Comparison of ENCODE assay signal across 38 cellular contexts in genomic region chr1:61064673-61065072, GRCh38.
"Had no signal": no experiment of that assay in that cellular context is flagged by ENCODE, and none has a peak within 500 bp of the region (broad histone marks: within the 10 kb centered on the region; RNA-seq: fewer than 3 reads in every experiment).

No MANE protein-coding gene starts in this region.

- H3K27me3 Mint-ChIP-seq: activated CD4-positive, alpha-beta memory T cell treated with anti-CD3 and anti-CD28 coated beads for 36 hours; activated CD8-positive, alpha-beta T cell treated with anti-CD3 and anti-CD28 coated beads for 36 hours; central memory CD8-positive, alpha-beta T cell had no signal

- FAIRE-seq: bronchial epithelial cell, TTC549 had no signal

- H3K27me3 ChIP-seq: ascending aorta, cardiac muscle cell had no signal

- H3K9me3 Mint-ChIP-seq: activated B cell treated with CpG ODN at 0.5 μM for 24 hours; activated CD4-positive, alpha-beta memory T cell treated with anti-CD3 and anti-CD28 coated beads for 36 hours; activated CD4-positive, alpha-beta T cell treated with anti-CD3 and anti-CD28 coated beads, Interleukin-2, amount 10 ng/mL, durations not matched to agents 24 days and 14 days; activated CD8-positive, alpha-beta T cell treated with anti-CD3 and anti-CD28 coated beads for 36 hours; activated naive CD4-positive, alpha-beta T cell treated with anti-CD3 and anti-CD28 coated beads, Interleukin-2, amount 10 ng/mL, durations not matched to agents 7 days and 5 days; activated naive CD4-positive, alpha-beta T cell treated with anti-CD3 and anti-CD28 coated beads, Interleukin-2, amount 50 U/mL, for 24 hours; activated naive CD8-positive, alpha-beta T cell treated with anti-CD3 and anti-CD28 coated beads, Interleukin-2, amount 10 ng/mL, durations not matched to agents 7 days and 5 days; activated naive CD8-positive, alpha-beta T cell treated with anti-CD3 and anti-CD28 coated beads, Interleukin-2, amount 50 U/mL, for 24 hours; activated T-cell treated with anti-CD3 and anti-CD28 coated beads, Interleukin-2, amount 50 U/mL, for 4 hours; activated T-helper 1 cell treated with anti-CD3 and anti-CD28 coated beads, Interleukin-12 subunit alpha, Interleukin-12 subunit beta, Interleukin-2, Interleukin-4 antibody, amounts not matched to agents 30 ng/mL and 10 ng/mL and 1 ng/mL, durations not matched to agents 14 hours and 24 hours and 36 hours; activated T-helper 2 cell treated with anti-CD3 and anti-CD28 coated beads, Interferon-gamma antibody, Interleukin-2, Interleukin-4, amounts not matched to agents 10 μg/mL and 5 μg/mL and 100 μg/mL, durations not matched to agents 14 hours and 24 hours and 36 hours; brain; central memory CD8-positive, alpha-beta T cell; T-helper 1 cell treated with Interleukin-12 subunit alpha and Interleukin-12 subunit beta and Interleukin-4 antibody, amounts not matched to agents 30 μg/mL and 1 μg/mL, for 36 hours; T-helper 2 cell treated with Interferon-gamma antibody and Interleukin-4, amounts not matched to agents 5 μg/mL and 100 μg/mL, for 36 hours had no signal

- H3K9me3 ChIP-seq: ascending aorta had no signal

- H3K36me3 ChIP-seq: ascending aorta, cardiac muscle cell had no signal

- ATAC-seq: activated CD8-positive, alpha-beta T cell treated with anti-CD3 and anti-CD28 coated beads for 36 hours; activated naive CD8-positive, alpha-beta T cell treated with anti-CD3 and anti-CD28 coated beads, Interleukin-2, amount 50 U/mL, for 24 hours; activated T-cell treated with anti-CD3 and anti-CD28 coated beads, Interleukin-2, amount 50 U/mL, for 4 hours had no signal

- H3K27ac ChIP-seq: ascending aorta, cardiac muscle cell, VCaP had no signal

- H3K4me1 ChIP-seq: ascending aorta had no signal

- H3K4me3 ChIP-seq: ascending aorta, cardiac muscle cell had no signal

- H3K36me3 Mint-ChIP-seq: activated CD4-positive, alpha-beta memory T cell treated with anti-CD3 and anti-CD28 coated beads for 36 hours; activated naive CD4-positive, alpha-beta T cell treated with anti-CD3 and anti-CD28 coated beads, Interleukin-2, amount 10 ng/mL, durations not matched to agents 7 days and 5 days; activated naive CD4-positive, alpha-beta T cell treated with anti-CD3 and anti-CD28 coated beads, Interleukin-2, amount 50 U/mL, for 24 hours; activated naive CD8-positive, alpha-beta T cell; activated naive CD8-positive, alpha-beta T cell treated with anti-CD3 and anti-CD28 coated beads, Interleukin-2, amount 10 ng/mL, durations not matched to agents 7 days and 5 days; brain had no signal

- DNase-seq: activated B cell treated with CpG ODN at 0.5 μM for 24 hours; activated CD4-positive, alpha-beta memory T cell treated with anti-CD3 and anti-CD28 coated beads for 36 hours; activated CD4-positive, alpha-beta T cell treated with anti-CD3 and anti-CD28 coated beads for 4 hours; activated CD4-positive, alpha-beta T cell treated with anti-CD3 and anti-CD28 coated beads, Interleukin-2, amount 10 ng/mL, durations not matched to agents 24 days and 14 days; activated CD4-positive, alpha-beta T cell treated with anti-CD3 and anti-CD28 coated beads, Interleukin-2, amount 50 U/mL, for 1 hour; activated CD4-positive, alpha-beta T cell treated with anti-CD3 and anti-CD28 coated beads, Interleukin-2, amount 50 U/mL, for 4 hours; activated CD4-positive, CD25-positive, alpha-beta regulatory T cell treated with anti-CD3 and anti-CD28 coated beads, Interleukin-2, amount 50 U/mL, for 72 hours; activated CD8-positive, alpha-beta memory T cell treated with anti-CD3 and anti-CD28 coated beads, Interleukin-2, amount 50 U/mL, for 4 hours; activated CD8-positive, alpha-beta T cell treated with anti-CD3 and anti-CD28 coated beads for 36 hours; activated effector memory CD4-positive, alpha-beta T cell treated with Interleukin-2 at 50 U/mL for 16 hours; activated gamma-delta T cell; activated naive CD4-positive, alpha-beta T cell treated with anti-CD3 and anti-CD28 coated beads, Interleukin-2, amount 10 ng/mL, durations not matched to agents 7 days and 5 days; activated naive CD4-positive, alpha-beta T cell treated with Interleukin-2 at 50 U/mL for 16 hours; activated naive CD8-positive, alpha-beta T cell treated with anti-CD3 and anti-CD28 coated beads, Interleukin-2, amount 10 ng/mL, durations not matched to agents 7 days and 5 days; activated naive CD8-positive, alpha-beta T cell treated with anti-CD3 and anti-CD28 coated beads, Interleukin-2, amount 50 U/mL, for 24 hours; activated T-cell treated with anti-CD3 and anti-CD28 coated beads for 4 hours; activated T-cell treated with anti-CD3 and anti-CD28 coated beads, Interleukin-2, amount 50 U/mL, for 1 hour; activated T-cell treated with anti-CD3 and anti-CD28 coated beads, Interleukin-2, amount 50 U/mL, for 4 hours; amygdala; anterior cingulate cortex; caudate nucleus; cerebellar nuclear complex; T-helper 1 cell; T-helper 2 cell; T-helper 9 cell had no signal

- H3K4me3 Mint-ChIP-seq: activated B cell treated with CpG ODN at 0.5 μM for 24 hours; activated CD4-positive, alpha-beta memory T cell treated with anti-CD3 and anti-CD28 coated beads for 36 hours; activated CD4-positive, alpha-beta T cell treated with anti-CD3 and anti-CD28 coated beads, Interleukin-2, amount 10 ng/mL, durations not matched to agents 24 days and 14 days; activated CD8-positive, alpha-beta T cell treated with anti-CD3 and anti-CD28 coated beads for 36 hours; activated naive CD4-positive, alpha-beta T cell treated with anti-CD3 and anti-CD28 coated beads, Interleukin-2, amount 10 ng/mL, durations not matched to agents 7 days and 5 days; activated naive CD4-positive, alpha-beta T cell treated with anti-CD3 and anti-CD28 coated beads, Interleukin-2, amount 50 U/mL, for 24 hours; activated naive CD8-positive, alpha-beta T cell; activated naive CD8-positive, alpha-beta T cell treated with anti-CD3 and anti-CD28 coated beads, Interleukin-2, amount 10 ng/mL, durations not matched to agents 7 days and 5 days; activated naive CD8-positive, alpha-beta T cell treated with anti-CD3 and anti-CD28 coated beads, Interleukin-2, amount 50 U/mL, for 24 hours; activated T-cell treated with anti-CD3 and anti-CD28 coated beads, Interleukin-2, amount 50 U/mL, for 4 hours; activated T-helper 1 cell treated with anti-CD3 and anti-CD28 coated beads, Interleukin-12 subunit alpha, Interleukin-12 subunit beta, Interleukin-2, Interleukin-4 antibody, amounts not matched to agents 30 ng/mL and 10 ng/mL and 1 ng/mL, durations not matched to agents 14 hours and 24 hours and 36 hours; brain; central memory CD8-positive, alpha-beta T cell; T-helper 1 cell treated with Interleukin-12 subunit alpha and Interleukin-12 subunit beta and Interleukin-4 antibody, amounts not matched to agents 30 μg/mL and 1 μg/mL, for 36 hours; T-helper 2 cell treated with Interferon-gamma antibody and Interleukin-4, amounts not matched to agents 5 μg/mL and 100 μg/mL, for 36 hours had no signal

- H3K27ac Mint-ChIP-seq: activated B cell treated with CpG ODN at 0.5 μM for 24 hours; activated CD4-positive, alpha-beta memory T cell treated with anti-CD3 and anti-CD28 coated beads for 36 hours; activated CD4-positive, alpha-beta T cell treated with anti-CD3 and anti-CD28 coated beads, Interleukin-2, amount 10 ng/mL, durations not matched to agents 24 days and 14 days; activated CD8-positive, alpha-beta T cell treated with anti-CD3 and anti-CD28 coated beads for 36 hours; activated naive CD4-positive, alpha-beta T cell treated with anti-CD3 and anti-CD28 coated beads, Interleukin-2, amount 10 ng/mL, durations not matched to agents 7 days and 5 days; activated naive CD4-positive, alpha-beta T cell treated with anti-CD3 and anti-CD28 coated beads, Interleukin-2, amount 50 U/mL, for 24 hours; activated naive CD8-positive, alpha-beta T cell; activated naive CD8-positive, alpha-beta T cell treated with anti-CD3 and anti-CD28 coated beads, Interleukin-2, amount 10 ng/mL, durations not matched to agents 7 days and 5 days; activated naive CD8-positive, alpha-beta T cell treated with anti-CD3 and anti-CD28 coated beads, Interleukin-2, amount 50 U/mL, for 24 hours; activated T-helper 1 cell treated with anti-CD3 and anti-CD28 coated beads, Interleukin-12 subunit alpha, Interleukin-12 subunit beta, Interleukin-2, Interleukin-4 antibody, amounts not matched to agents 30 ng/mL and 10 ng/mL and 1 ng/mL, durations not matched to agents 14 hours and 24 hours and 36 hours; activated T-helper 2 cell treated with anti-CD3 and anti-CD28 coated beads, Interferon-gamma antibody, Interleukin-2, Interleukin-4, amounts not matched to agents 10 μg/mL and 5 μg/mL and 100 μg/mL, durations not matched to agents 14 hours and 24 hours and 36 hours; brain; T-helper 1 cell treated with Interleukin-12 subunit alpha and Interleukin-12 subunit beta and Interleukin-4 antibody, amounts not matched to agents 30 μg/mL and 1 μg/mL, for 36 hours; T-helper 2 cell treated with Interferon-gamma antibody and Interleukin-4, amounts not matched to agents 5 μg/mL and 100 μg/mL, for 36 hours had no signal

- H3K4me1 Mint-ChIP-seq: activated B cell treated with CpG ODN at 0.5 μM for 24 hours; activated CD4-positive, alpha-beta T cell treated with anti-CD3 and anti-CD28 coated beads, Interleukin-2, amount 10 ng/mL, durations not matched to agents 24 days and 14 days; activated naive CD4-positive, alpha-beta T cell treated with anti-CD3 and anti-CD28 coated beads, Interleukin-2, amount 10 ng/mL, durations not matched to agents 7 days and 5 days; activated naive CD4-positive, alpha-beta T cell treated with anti-CD3 and anti-CD28 coated beads, Interleukin-2, amount 50 U/mL, for 24 hours; activated naive CD8-positive, alpha-beta T cell treated with anti-CD3 and anti-CD28 coated beads, Interleukin-2, amount 10 ng/mL, durations not matched to agents 7 days and 5 days; activated naive CD8-positive, alpha-beta T cell treated with anti-CD3 and anti-CD28 coated beads, Interleukin-2, amount 50 U/mL, for 24 hours; central memory CD8-positive, alpha-beta T cell had no signal
